11 cellular contexts compared by ENCODE assay signal in genomic region chr6:15427360-15428070, GRCh38.
DNase-seq lines count a peak whose midpoint lies in the region; ATAC-seq and TF ChIP-seq lines count a peak whose summit lies in the region.
"Had no signal": no experiment of that assay in that cellular context is flagged by ENCODE, and none has a peak within 500 bp of the region (broad histone marks: within the 10 kb centered on the region; RNA-seq: fewer than 3 reads in every experiment).

No MANE protein-coding gene starts in this region.

- no peaks in the 10 kb centered on the region for H3K9me3 ChIP-seq in endodermal cell (ENCODE audit: control insufficient read depth, low read length)

- H3K9me3 Mint-ChIP-seq in activated naive CD4-positive, alpha-beta T cell treated with anti-CD3 and anti-CD28 coated beads, Interleukin-2, amount 50 U/mL, for 24 hours, result no peaks in the 10 kb centered on the region
- H3K9me3 Mint-ChIP-seq in activated naive CD4-positive, alpha-beta T cell treated with anti-CD3 and anti-CD28 coated beads for 36 hours, result no peaks in the 10 kb centered on the region
- H3K9me3 Mint-ChIP-seq in endodermal cell, result no peaks in the 10 kb centered on the region
- H3K9me3 Mint-ChIP-seq in stimulated activated memory B cell treated with anti-CD40 and anti-IgM and Interleukin-4, amounts not matched to agents 10 μg/mL and 1 μg/mL and 100 μg/mL, for 72 hours, result no peaks in the 10 kb centered on the region
- H3K9me3 Mint-ChIP-seq: CD4-positive, alpha-beta memory T cell had no signal

- no peak for TF ChIP-seq CTCF in endodermal cell (conservative IDR thresholded peaks at IDR 0.05)

- H3K27me3 ChIP-seq in endodermal cell (ENCODE audit: control insufficient read depth, insufficient read depth, low read length, poor library complexity, severe bottlenecking), result no peaks in the 10 kb centered on the region

- ATAC-seq in stimulated activated memory B cell treated with anti-CD40 and anti-IgM and Interleukin-4, amounts not matched to agents 10 μg/mL and 1 μg/mL and 100 μg/mL, for 72 hours, result no peak
- ATAC-seq in GM21528 (IDR thresholded peaks at IDR 0.05; ENCODE audit: low FRiP score, unreplicated experiment) (no peak), GM21723 (IDR thresholded peaks at IDR 0.05; ENCODE audit: unreplicated experiment) (no peak), HG03045 (IDR thresholded peaks at IDR 0.05; ENCODE audit: unreplicated experiment) (no peak)

- CTCF ChIA-PET in activated naive CD4-positive, alpha-beta T cell treated with anti-CD3 and anti-CD28 coated beads for 36 hours (lab: Charles Lee), result interaction anchor here (1.4 kb wide), 1 partner anchor 94 kb away, joined by 3 read pairs; no protein-coding TSS in a partner anchor

- intact Hi-C loops in activated naive CD4-positive, alpha-beta T cell treated with anti-CD3 and anti-CD28 coated beads for 36 hours (cut with micrococcal nuclease), result no loop called here

- peaks cover 6% of the 10 kb centered on the region for H3K36me3 Mint-ChIP-seq in activated naive CD4-positive, alpha-beta T cell treated with anti-CD3 and anti-CD28 coated beads, Interleukin-2, amount 50 U/mL, for 24 hours
- H3K36me3 Mint-ChIP-seq in activated naive CD4-positive, alpha-beta T cell treated with anti-CD3 and anti-CD28 coated beads for 36 hours (ENCODE audit: low read depth), result peaks cover 16% of the 10 kb centered on the region
- peaks cover 15% of the 10 kb centered on the region for H3K36me3 Mint-ChIP-seq in endodermal cell (ENCODE audit: low read depth)
- peaks cover 28% of the 10 kb centered on the region for H3K36me3 Mint-ChIP-seq in stimulated activated memory B cell treated with anti-CD40 and anti-IgM and Interleukin-4, amounts not matched to agents 10 μg/mL and 1 μg/mL and 100 μg/mL, for 72 hours

- peak overlapping the region; percentile 12 for H3K27ac ChIP-seq in endodermal cell (ENCODE audit: low read depth, low read length)

- H3K4me1 Mint-ChIP-seq in activated naive CD4-positive, alpha-beta T cell treated with anti-CD3 and anti-CD28 coated beads, Interleukin-2, amount 50 U/mL, for 24 hours, result peaks cover 93% of the 10 kb centered on the region
- H3K4me1 Mint-ChIP-seq in activated naive CD4-positive, alpha-beta T cell treated with anti-CD3 and anti-CD28 coated beads for 36 hours (ENCODE audit: low read depth), result peaks cover 69% of the 10 kb centered on the region
- H3K4me1 Mint-ChIP-seq in endodermal cell, result peaks cover 74% of the 10 kb centered on the region
- H3K4me1 Mint-ChIP-seq in stimulated activated memory B cell treated with anti-CD40 and anti-IgM and Interleukin-4, amounts not matched to agents 10 μg/mL and 1 μg/mL and 100 μg/mL, for 72 hours, result peaks cover 84% of the 10 kb centered on the region

- H3K36me3 ChIP-seq in endodermal cell (ENCODE audit: control insufficient read depth, insufficient read depth, low read length), result peaks cover 13% of the 10 kb centered on the region

- H3K9ac ChIP-seq in endodermal cell (ENCODE audit: extremely low read depth, low read length, poor library complexity, severe bottlenecking), result no peak overlapping the region

- WGBS in endodermal cell (ENCODE audit: insufficient coverage in 1 of 2, insufficient read length in 1 of 2), 2 experiments, result 77 to 92% methylated on average over 2 to 5 of the region's 5 CpGs

- no peaks in the 10 kb centered on the region for H3K27me3 Mint-ChIP-seq in activated naive CD4-positive, alpha-beta T cell treated with anti-CD3 and anti-CD28 coated beads, Interleukin-2, amount 50 U/mL, for 24 hours
- H3K27me3 Mint-ChIP-seq in activated naive CD4-positive, alpha-beta T cell treated with anti-CD3 and anti-CD28 coated beads for 36 hours (ENCODE audit: low read depth), result no peaks in the 10 kb centered on the region
- no peaks in the 10 kb centered on the region for H3K27me3 Mint-ChIP-seq in endodermal cell (ENCODE audit: insufficient read depth)
- no peaks in the 10 kb centered on the region for H3K27me3 Mint-ChIP-seq in stimulated activated memory B cell treated with anti-CD40 and anti-IgM and Interleukin-4, amounts not matched to agents 10 μg/mL and 1 μg/mL and 100 μg/mL, for 72 hours
- H3K27me3 Mint-ChIP-seq: CD4-positive, alpha-beta memory T cell had no signal

- H3K4me3 Mint-ChIP-seq in activated naive CD4-positive, alpha-beta T cell treated with anti-CD3 and anti-CD28 coated beads, Interleukin-2, amount 50 U/mL, for 24 hours, result peak overlapping the region; percentile 19
- no peak overlapping the region for H3K4me3 Mint-ChIP-seq in activated naive CD4-positive, alpha-beta T cell treated with anti-CD3 and anti-CD28 coated beads for 36 hours
- no peak overlapping the region for H3K4me3 Mint-ChIP-seq in endodermal cell
- no peak overlapping the region for H3K4me3 Mint-ChIP-seq in stimulated activated memory B cell treated with anti-CD40 and anti-IgM and Interleukin-4, amounts not matched to agents 10 μg/mL and 1 μg/mL and 100 μg/mL, for 72 hours

- no peak overlapping the region for H3K4me3 ChIP-seq in endodermal cell (ENCODE audit: low read length)

- H3K4me1 ChIP-seq in endodermal cell (ENCODE audit: control insufficient read depth, insufficient read depth, low read length), result peaks cover 36% of the 10 kb centered on the region

- H3K27ac Mint-ChIP-seq in activated naive CD4-positive, alpha-beta T cell treated with anti-CD3 and anti-CD28 coated beads, Interleukin-2, amount 50 U/mL, for 24 hours, result peak overlapping the region; percentile 31
- H3K27ac Mint-ChIP-seq in activated naive CD4-positive, alpha-beta T cell treated with anti-CD3 and anti-CD28 coated beads for 36 hours, result no peak overlapping the region
- no peak overlapping the region for H3K27ac Mint-ChIP-seq in endodermal cell
- H3K27ac Mint-ChIP-seq in stimulated activated memory B cell treated with anti-CD40 and anti-IgM and Interleukin-4, amounts not matched to agents 10 μg/mL and 1 μg/mL and 100 μg/mL, for 72 hours, result peak overlapping the region; percentile 19

- no peak for DNase-seq in activated naive CD4-positive, alpha-beta T cell treated with anti-CD3 and anti-CD28 coated beads for 36 hours
- peak; percentile 69 for DNase-seq in NCI-H2227 (lab: John Stamatoyannopoulos, UW; ENCODE audit: unreplicated experiment)
- DNase-seq in endodermal cell, result peak; percentile 47
- DNase-seq: activated T-cell treated with anti-CD3 and anti-CD28 coated beads for 4 hours; CD4-positive, alpha-beta memory T cell; SHP77 treated with DMSO at 0.1 percent for 48 hours had no signal

Comparison
In these comparisons a context has a peak if more than half of its experiments do, and no peak if none do; other contexts are left out.
1. H3K27ac Mint-ChIP-seq: peak in activated naive CD4-positive, alpha-beta T cell treated with anti-CD3 and anti-CD28 coated beads, Interleukin-2, amount 50 U/mL, for 24 hours (single experiment) and stimulated activated memory B cell treated with anti-CD40 and anti-IgM and Interleukin-4, amounts not matched to agents 10 μg/mL and 1 μg/mL and 100 μg/mL, for 72 hours (single experiment); none in activated naive CD4-positive, alpha-beta T cell treated with anti-CD3 and anti-CD28 coated beads for 36 hours (single experiment) and endodermal cell (single experiment).